Comparison of ENCODE assay signal across 12 cellular contexts in the genomic region with DNA sequence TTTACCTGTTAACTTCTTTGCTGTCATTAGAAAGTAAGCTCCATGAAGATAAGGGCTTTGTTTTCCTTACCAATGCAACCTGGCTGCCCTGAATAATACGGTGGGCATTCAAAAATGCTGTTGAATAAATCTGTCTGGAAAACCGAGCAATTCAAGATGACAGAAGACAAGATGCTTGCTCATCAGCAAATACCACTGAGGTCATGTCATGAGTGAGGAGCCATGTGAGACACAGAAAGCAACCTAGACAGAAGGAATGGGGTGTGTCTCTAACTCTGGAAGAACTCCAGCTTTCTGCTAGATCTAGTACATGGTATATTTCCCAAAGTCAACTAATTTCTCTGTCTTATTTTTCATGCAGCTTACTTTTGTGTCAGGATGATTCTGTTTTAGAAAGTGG.
DNase-seq lines count a peak whose midpoint lies in the region; ATAC-seq and TF ChIP-seq lines count a peak whose summit lies in the region.
"Had no signal": no experiment of that assay in that cellular context is flagged by ENCODE, and none has a peak within 500 bp of the region (broad histone marks: within the 10 kb centered on the region; RNA-seq: fewer than 3 reads in every experiment).

No MANE protein-coding gene starts in this region.

- peak; percentile 55 for ATAC-seq in mucosa of descending colon
- no peak for ATAC-seq in activated CD4-positive, CD25-positive, alpha-beta regulatory T cell treated with anti-CD3 and anti-CD28 coated beads, Interleukin-2, amount 50 U/mL, for 24 hours

- TF ChIP-seq EP300 in Ishikawa (IDR thresholded peaks at IDR 0.05; ENCODE audit: borderline replicate concordance), result no peak

- TF ChIP-seq CTCF in choroid plexus epithelial cell (conservative IDR thresholded peaks at IDR 0.05; ENCODE audit: low read depth, low read length), result no peak
- no peak for TF ChIP-seq CTCF in mucosa of descending colon (IDR thresholded peaks at IDR 0.05)

- no peaks in the 10 kb centered on the region for H3K9me3 ChIP-seq in mucosa of descending colon
- H3K9me3 ChIP-seq: esophagus muscularis mucosa, stomach had no signal

- no peaks in the 10 kb centered on the region for H3K36me3 ChIP-seq in mucosa of descending colon (ENCODE audit: low read depth)

- peak; percentile 62 for DNase-seq in AG08396 (ENCODE audit: low spot score)
- peak; percentile 94 for DNase-seq in choroid plexus epithelial cell (ENCODE audit: low read depth)
- no peak for DNase-seq in mucosa of descending colon
- no peak for DNase-seq in Kasumi-1 (lab: John Stamatoyannopoulos, UW)
- no peak for DNase-seq in substantia nigra (lab: John Stamatoyannopoulos, UW)
- DNase-seq in NCI-H1436 treated with DMSO at 0.1 percent for 48 hours (lab: John Stamatoyannopoulos, UW), result no peak
- DNase-seq: activated naive CD8-positive, alpha-beta T cell treated with anti-CD3 and anti-CD28 coated beads, Interleukin-2, amount 10 ng/mL, durations not matched to agents 7 days and 5 days; stimulated activated CD4-positive, alpha-beta T cell treated with anti-CD3 and anti-CD28 coated beads, Interleukin-15, amount 100 ng/mL, for 24 hours; stomach had no signal

- no peak for TF ChIP-seq RAD21 in Ishikawa (IDR thresholded peaks at IDR 0.05; ENCODE audit: low read depth)

- intact Hi-C loops in mucosa of descending colon (cut with DNase I, micrococcal nuclease), result no loop called here

- no peaks in the 10 kb centered on the region for H3K4me1 ChIP-seq in mucosa of descending colon (ENCODE audit: low read depth)

- H3K27ac ChIP-seq in substantia nigra (ENCODE audit: low read depth, low read length, poor library complexity, severe bottlenecking), result no peak overlapping the region
- H3K27ac ChIP-seq: stomach had no signal

- H3K4me3 ChIP-seq in choroid plexus epithelial cell (ENCODE audit: low read depth, low read length) (no peak overlapping the region), mucosa of descending colon (no peak overlapping the region)
- H3K4me3 ChIP-seq: esophagus muscularis mucosa, stomach had no signal

TF ChIP-seq in Ishikawa, 13 proteins besides CTCF, POLR2A, EP300 and RAD21:
- no peak for TF ChIP-seq NFIC (IDR thresholded peaks at IDR 0.05)
- TF ChIP-seq TEAD4 (IDR thresholded peaks at IDR 0.05), result 0 out of 2 replicates have a peak, but pooled peaks have one; percentile 31
- TF ChIP-seq, protein P1, sequence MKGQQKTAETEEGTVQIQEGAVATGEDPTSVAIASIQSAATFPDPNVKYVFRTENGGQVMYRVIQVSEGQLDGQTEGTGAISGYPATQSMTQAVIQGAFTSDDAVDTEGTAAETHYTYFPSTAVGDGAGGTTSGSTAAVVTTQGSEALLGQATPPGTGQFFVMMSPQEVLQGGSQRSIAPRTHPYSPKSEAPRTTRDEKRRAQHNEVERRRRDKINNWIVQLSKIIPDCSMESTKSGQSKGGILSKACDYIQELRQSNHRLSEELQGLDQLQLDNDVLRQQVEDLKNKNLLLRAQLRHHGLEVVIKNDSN (IDR thresholded peaks at IDR 0.05), result no peak

Comparison
In these comparisons a context has a peak if more than half of its experiments do, and no peak if none do; other contexts are left out.
1. DNase-seq: peak in AG08396 (single experiment) and choroid plexus epithelial cell (single experiment); none in mucosa of descending colon (0 of 3), Kasumi-1 (0 of 2), substantia nigra (0 of 49) and NCI-H1436 treated with DMSO at 0.1 percent for 48 hours (single experiment).